14 cellular contexts compared by ENCODE assay signal in genomic region chr3:62954579-62954978, GRCh38.
DNase-seq lines count a peak whose midpoint lies in the region; ATAC-seq, FAIRE-seq and TF ChIP-seq lines count a peak whose summit lies in the region.
"Had no signal": no experiment of that assay in that cellular context is flagged by ENCODE, and none has a peak within 500 bp of the region (broad histone marks: within the 10 kb centered on the region; RNA-seq: fewer than 3 reads in every experiment).

No MANE protein-coding gene starts in this region.

- TF ChIP-seq CTCF in pancreas (IDR thresholded peaks at IDR 0.05) (no peak), progenitor cell of endocrine pancreas (IDR thresholded peaks at IDR 0.05; ENCODE audit: unreplicated experiment) (no peak)

- peaks cover 5% of the 10 kb centered on the region for H3K9me3 Mint-ChIP-seq in progenitor cell of endocrine pancreas (ENCODE audit: low read depth)
- H3K9me3 Mint-ChIP-seq: neural crest cell had no signal

- FAIRE-seq in pancreas (lab: Jason Lieb, UNC) = no peak

- H3K4me1 ChIP-seq in pancreas = no peaks in the 10 kb centered on the region

- no peaks in the 10 kb centered on the region for H3K27me3 ChIP-seq in pancreas

- no peaks in the 10 kb centered on the region for H3K9me3 ChIP-seq in pancreas
- H3K9me3 ChIP-seq: thoracic aorta had no signal

- peaks cover 7% of the 10 kb centered on the region for H3K4me1 Mint-ChIP-seq in progenitor cell of endocrine pancreas (ENCODE audit: low read depth)

- no peaks in the 10 kb centered on the region for H3K36me3 ChIP-seq in pancreas
- H3K36me3 ChIP-seq: thoracic aorta had no signal

- H3K4me3 Mint-ChIP-seq in progenitor cell of endocrine pancreas (ENCODE audit: low read depth) = no peak overlapping the region
- H3K4me3 Mint-ChIP-seq: neural crest cell had no signal

- DNase-seq in NCI-H1092 treated with DMSO at 0.1 percent for 48 hours (lab: John Stamatoyannopoulos, UW) (peak; percentile 3), NCI-H1092 (lab: John Stamatoyannopoulos, UW) (no peak), NCI-H446 (lab: John Stamatoyannopoulos, UW) (peak; percentile 5 to 43), pancreas (no peak), progenitor cell of endocrine pancreas (ENCODE audit: low spot score, unreplicated experiment) (no peak), DMS79 (lab: John Stamatoyannopoulos, UW) (no peak), NCI-H187 treated with DMSO at 0.1 percent for 48 hours (lab: John Stamatoyannopoulos, UW) (no peak)
- DNase-seq: activated CD4-positive, alpha-beta T cell treated with anti-CD3 and anti-CD28 coated beads for 1 hour; effector CD8-positive, alpha-beta T cell had no signal

- 48 to 66% methylated on average over 1 of the region's 1 CpG for WGBS in pancreas, 2 donors

- peak; percentile 97 for ATAC-seq in HG02884 (IDR thresholded peaks at IDR 0.05; ENCODE audit: unreplicated experiment)
- ATAC-seq in pancreas = peak in 3 of 4 donors; percentile 24 to 74 (median 67)
- ATAC-seq: activated naive CD4-positive, alpha-beta T cell treated with anti-CD3 and anti-CD28 coated beads, Interleukin-2, amount 50 U/mL, for 72 hours had no signal

- H3K36me3 Mint-ChIP-seq in progenitor cell of endocrine pancreas (ENCODE audit: insufficient read depth) = no peaks in the 10 kb centered on the region
- H3K36me3 Mint-ChIP-seq: activated naive CD4-positive, alpha-beta T cell treated with anti-CD3 and anti-CD28 coated beads, Interleukin-2, amount 50 U/mL, for 72 hours had no signal

- H3K4me3 ChIP-seq in pancreas = no peak overlapping the region
- H3K4me3 ChIP-seq: thoracic aorta had no signal

- no peak overlapping the region for H3K27ac Mint-ChIP-seq in progenitor cell of endocrine pancreas
- H3K27ac Mint-ChIP-seq: activated naive CD4-positive, alpha-beta T cell treated with anti-CD3 and anti-CD28 coated beads, Interleukin-2, amount 50 U/mL, for 72 hours had no signal

- H3K27ac ChIP-seq in pancreas = no peak overlapping the region
- H3K27ac ChIP-seq: KMS-11, thoracic aorta had no signal

- H3K27me3 Mint-ChIP-seq in progenitor cell of endocrine pancreas = no peaks in the 10 kb centered on the region

- intact Hi-C loops in pancreas (cut with DNase I) = no loop called here

Comparison
In these comparisons a context has a peak if more than half of its experiments do, and no peak if none do; other contexts are left out.
1. DNase-seq: peak in NCI-H1092 treated with DMSO at 0.1 percent for 48 hours (single experiment) and NCI-H446 (2 of 2); none in NCI-H1092 (single experiment), pancreas (0 of 6), progenitor cell of endocrine pancreas (single experiment), DMS79 (single experiment) and NCI-H187 treated with DMSO at 0.1 percent for 48 hours (single experiment).